8 cellular contexts compared by ENCODE assay signal in the genomic region with DNA sequence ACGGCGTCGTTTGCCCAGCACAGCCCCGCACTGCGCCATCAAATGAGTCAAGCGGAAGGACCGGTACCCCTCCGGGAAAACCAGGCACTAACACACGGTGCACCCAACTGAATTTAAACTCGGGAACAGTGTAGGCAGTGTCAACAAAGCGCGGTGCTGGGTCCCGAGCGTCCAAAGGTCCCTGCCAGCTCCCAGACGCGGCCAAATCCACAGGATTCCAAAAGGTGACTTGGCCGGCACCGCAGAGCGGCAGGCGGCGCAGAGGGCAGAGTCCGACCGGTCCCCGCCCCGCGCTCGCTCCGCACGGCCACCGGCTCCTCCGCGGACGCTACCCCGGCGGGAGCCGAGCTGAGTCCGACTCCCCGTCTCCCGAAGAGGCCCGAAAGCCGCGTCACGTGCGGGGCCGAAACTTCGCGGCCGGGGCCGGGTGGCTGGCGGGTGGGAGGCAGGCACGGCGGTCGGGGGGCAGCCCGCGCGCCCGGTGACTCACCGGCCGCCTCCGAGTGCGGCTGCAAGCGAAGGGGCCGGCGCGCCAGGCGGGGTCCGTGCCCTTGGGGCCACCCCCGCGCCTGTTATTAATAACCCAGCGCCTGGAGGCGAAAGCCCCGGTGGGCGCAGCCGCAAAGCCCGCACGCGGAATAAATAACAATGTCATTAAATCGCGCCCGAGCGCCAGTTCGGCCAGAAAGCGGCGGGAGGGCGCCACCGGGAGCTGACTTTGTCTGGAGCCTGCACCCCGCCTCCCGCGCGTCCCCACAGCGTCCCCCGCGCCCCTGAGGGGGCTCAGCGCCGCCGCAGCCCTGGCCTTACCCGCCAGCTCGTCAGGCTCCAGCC.
A peak's percentile ranks its signal among the peaks of the same experiment; 100 is the strongest.
DNase-seq lines count a peak whose midpoint lies in the region; ATAC-seq and TF ChIP-seq lines count a peak whose summit lies in the region.

No MANE protein-coding gene starts in this region.

- H2AFZ ChIP-seq in SU-DHL-6 (ENCODE audit: low read depth, low read length, severe bottlenecking), result peak overlapping the region; percentile 37

- H3F3A ChIP-seq in SU-DHL-6 (ENCODE audit: insufficient read depth), result peaks cover 39% of the 10 kb centered on the region

- peak overlapping the region; percentile 87 for H3K9ac ChIP-seq in SU-DHL-6 (ENCODE audit: low read length)

- in situ Hi-C loops in KBM-7 (cut with MboI; ENCODE audit: low pct_unique_long_range_greater_than_20kb, low sequenced_read_pairs), result no loop called here

- peaks cover 48% of the 10 kb centered on the region for H3K79me2 ChIP-seq in SU-DHL-6 (ENCODE audit: insufficient read depth, low read length)

- no peaks in the 10 kb centered on the region for H3K9me2 ChIP-seq in SU-DHL-6 (replicated peaks; ENCODE audit: insufficient read depth, low read length)

- peak overlapping the region; percentile 89 for H3K4me2 ChIP-seq in SU-DHL-6 (ENCODE audit: low read depth, low read length, poor library complexity, severe bottlenecking)

- ATAC-seq in GM21825 (IDR thresholded peaks at IDR 0.05; ENCODE audit: unreplicated experiment), result peak; percentile 36

- DNase-seq in NCI-H2196 (lab: John Stamatoyannopoulos, UW; ENCODE audit: unreplicated experiment), result peak; percentile 48
- DNase-seq in NCI-H2196 treated with DMSO at 0.1 percent for 48 hours (lab: John Stamatoyannopoulos, UW; ENCODE audit: unreplicated experiment), result no peak
- peak; percentile 62 for DNase-seq in KBM-7
- DNase-seq in coronary artery (ENCODE audit: low spot score), result peak; percentile 85
- peak; percentile 90 for DNase-seq in left kidney (ENCODE audit: low read depth, low spot score)
- peak; percentile 3 for DNase-seq in stimulated activated CD4-positive, alpha-beta T cell treated with anti-CD3 and anti-CD28 coated beads, Interleukin-1b, Interleukin-23, amount 100 ng/mL, for 48 hours

- no peaks in the 10 kb centered on the region for H3K27me3 ChIP-seq in SU-DHL-6 (ENCODE audit: low read length)

- H3K36me3 ChIP-seq in SU-DHL-6 (ENCODE audit: low read length), result peaks cover 3% of the 10 kb centered on the region; the same call in 1 of the 2 replicates

- H3K4me3 ChIP-seq in SU-DHL-6 (ENCODE audit: insufficient read depth, low read length, poor library complexity, severe bottlenecking) (peak overlapping the region; percentile 82), coronary artery (peak overlapping the region; percentile 78)

- TF ChIP-seq CTCF in SU-DHL-6 (IDR thresholded peaks at IDR 0.05; ENCODE audit: insufficient read depth, low read length, poor library complexity, severe bottlenecking), result no peak
- TF ChIP-seq CTCF in coronary artery (IDR thresholded peaks at IDR 0.05), result no peak

- H3K9me3 ChIP-seq in SU-DHL-6 (ENCODE audit: insufficient read depth, low read length), result no peaks in the 10 kb centered on the region

- H3K27ac ChIP-seq in SU-DHL-6 (ENCODE audit: low read depth, low read length), result peak overlapping the region; percentile 54
- peak overlapping the region; percentile 93 to 95 for H3K27ac ChIP-seq in coronary artery

- 0 out of 2 replicates have a peak, but pooled peaks cover 11% of the 10 kb centered on the region for H4K20me1 ChIP-seq in SU-DHL-6 (ENCODE audit: low read depth, low read length)
